Comparison of ENCODE assay signal across 22 cellular contexts in genomic region chr2:185876234-185876633, GRCh38.
"Had no signal": no experiment of that assay in that cellular context is flagged by ENCODE, and none has a peak within 500 bp of the region (broad histone marks: within the 10 kb centered on the region; RNA-seq: fewer than 3 reads in every experiment).

No MANE protein-coding gene starts in this region.

- H3K9me3 Mint-ChIP-seq: IgD-negative memory B cell had no signal

- H3K4me3 Mint-ChIP-seq: IgD-negative memory B cell had no signal

- H3K27me3 ChIP-seq: SJSA1 had no signal

- H3K4me2 ChIP-seq: KMS-11 had no signal

- ATAC-seq: K562 had no signal

- H3K9ac ChIP-seq: KMS-11 had no signal

- H3K36me3 Mint-ChIP-seq: IgD-negative memory B cell had no signal

- H3K27ac ChIP-seq: KMS-11, SJSA1, SK-N-MC had no signal

- H3K4me1 ChIP-seq: SJSA1 had no signal

- H3K4me1 Mint-ChIP-seq: IgD-negative memory B cell had no signal

- H3K27ac Mint-ChIP-seq: IgD-negative memory B cell had no signal

- DNase-seq: Kasumi-1, MM.1S, NCI-H1092 treated with DMSO at 0.1 percent for 48 hours, NCI-H1436, NCI-H187, NCI-H2029, NCI-H2081 treated with DMSO at 0.1 percent for 48 hours, NCI-H2171, NCI-H226, NCI-H446, NCI-H510A, NCI-H524 treated with DMSO at 0.1 percent for 48 hours, NCI-H69, NCI-H774, Right ventricle myocardium superior, RPMI8226, SIG-M5 had no signal

- H3K9me3 ChIP-seq: SJSA1 had no signal

- H3K27me3 Mint-ChIP-seq: IgD-negative memory B cell had no signal
